ENCODE assay signal across 20 cellular contexts in genomic region chr22:27859336-27859735, GRCh38. TPM values are rescaled to one million over a fixed set of nuclear protein-coding genes. Genes with fewer than 3 reads are reported as not detected.
DNase-seq lines count a peak whose midpoint lies in the region; ATAC-seq, FAIRE-seq and TF ChIP-seq lines count a peak whose summit lies in the region.
"Had no signal": no experiment of that assay in that cellular context is flagged by ENCODE, and none has a peak within 500 bp of the region (broad histone marks: within the 10 kb centered on the region; RNA-seq: fewer than 3 reads in every experiment).

No MANE protein-coding gene starts in this region.

- H3K27me3 ChIP-seq in AG04450 (ENCODE audit: control insufficient read depth, insufficient read depth, low read length) (no peaks in the 10 kb centered on the region), rectal smooth muscle tissue (ENCODE audit: control insufficient read depth, insufficient read depth, low read length) (no peaks in the 10 kb centered on the region)

- POLR2A ChIA-PET in AG04450 (lab: Yijun Ruan, JAX) = interaction anchor here (0.6 kb wide), 1 partner anchor 638 kb away, joined by 6 read pairs; no protein-coding TSS in a partner anchor
- POLR2A ChIA-PET in naive thymus-derived CD8-positive, alpha-beta T cell (lab: Charles Lee) = no interaction called here

- peaks cover 3% of the 10 kb centered on the region for H3K36me3 Mint-ChIP-seq in T-helper 17 cell (ENCODE audit: low read depth)
- peaks cover 12 to 86% (median 36%) of the 10 kb centered on the region in 3 donors for H3K36me3 Mint-ChIP-seq in naive thymus-derived CD8-positive, alpha-beta T cell
- peaks cover 58% of the 10 kb centered on the region for H3K36me3 Mint-ChIP-seq in stimulated activated memory B cell treated with anti-CD40 and anti-IgM and Interleukin-4, amounts not matched to agents 10 μg/mL and 1 μg/mL and 100 μg/mL, for 72 hours

- H3K27ac Mint-ChIP-seq in T-helper 17 cell = peak overlapping the region; percentile 49
- peak overlapping the region in 2 of 10 donors; percentile 31 to 60 for H3K27ac Mint-ChIP-seq in naive thymus-derived CD8-positive, alpha-beta T cell
- no peak overlapping the region for H3K27ac Mint-ChIP-seq in stimulated activated memory B cell treated with anti-CD40 and anti-IgM and Interleukin-4, amounts not matched to agents 10 μg/mL and 1 μg/mL and 100 μg/mL, for 72 hours
- H3K27ac Mint-ChIP-seq: activated CD4-positive, alpha-beta T cell treated with anti-CD3 and anti-CD28 coated beads for 36 hours had no signal

- no peaks in the 10 kb centered on the region for H3K27me3 Mint-ChIP-seq in T-helper 17 cell
- H3K27me3 Mint-ChIP-seq in naive thymus-derived CD8-positive, alpha-beta T cell = no peaks in the 10 kb centered on the region
- no peaks in the 10 kb centered on the region for H3K27me3 Mint-ChIP-seq in stimulated activated memory B cell treated with anti-CD40 and anti-IgM and Interleukin-4, amounts not matched to agents 10 μg/mL and 1 μg/mL and 100 μg/mL, for 72 hours
- H3K27me3 Mint-ChIP-seq: activated CD4-positive, alpha-beta T cell treated with anti-CD3 and anti-CD28 coated beads for 36 hours; naive thymus-derived CD4-positive, alpha-beta T cell had no signal

- no peak overlapping the region for H3K4me3 Mint-ChIP-seq in T-helper 17 cell
- no peak overlapping the region for H3K4me3 Mint-ChIP-seq in naive thymus-derived CD8-positive, alpha-beta T cell
- no peak overlapping the region for H3K4me3 Mint-ChIP-seq in stimulated activated memory B cell treated with anti-CD40 and anti-IgM and Interleukin-4, amounts not matched to agents 10 μg/mL and 1 μg/mL and 100 μg/mL, for 72 hours
- H3K4me3 Mint-ChIP-seq: activated CD4-positive, alpha-beta T cell treated with anti-CD3 and anti-CD28 coated beads for 36 hours; naive thymus-derived CD4-positive, alpha-beta T cell had no signal

- no peak overlapping the region for H3K9ac ChIP-seq in rectal smooth muscle tissue (ENCODE audit: low read length)

- DNase-seq in AG04450 (ENCODE audit: low read depth, low spot score) (no peak), T-helper 17 cell (no peak), GM10266 (ENCODE audit: extremely low spot score) (no peak)
- DNase-seq in naive thymus-derived CD8-positive, alpha-beta T cell = no peak
- DNase-seq in central memory CD4-positive, alpha-beta T cell = no peak
- DNase-seq: activated CD4-positive, alpha-beta T cell treated with anti-CD3 and anti-CD28 coated beads for 36 hours; Calu3; GDM1; hippocampal formation; KBM-7; naive thymus-derived CD4-positive, alpha-beta T cell; NCI-H1092 treated with DMSO at 0.1 percent for 48 hours; NK-92 treated with Interleukin-12 subunit alpha and Interleukin-12 subunit beta, amount 100 ng/mL, for 24 hours; SIG-M5; substantia nigra had no signal

- H3K4me3 ChIP-seq in AG04450 (ENCODE audit: low read depth, low read length) = peak overlapping the region; percentile 28
- H3K4me3 ChIP-seq in rectal smooth muscle tissue (ENCODE audit: low read length) = peak overlapping the region; percentile 4

- TF ChIP-seq CTCF in AG04450 (IDR thresholded peaks at IDR 0.05; ENCODE audit: low read depth, low read length) = no peak
- TF ChIP-seq CTCF in GM10266 (IDR thresholded peaks at IDR 0.05; ENCODE audit: control insufficient read depth, insufficient read depth, low read depth, missing control alignments) = no peak

- CTCF ChIA-PET in AG04450 (lab: Charles Lee) = no interaction called here

- H3K4me1 ChIP-seq in rectal smooth muscle tissue (ENCODE audit: control insufficient read depth, insufficient read depth, low read length) = peaks cover 29% of the 10 kb centered on the region

- H3K9me3 ChIP-seq in AG04450 (ENCODE audit: control insufficient read depth, insufficient read depth, low read length) = no peaks in the 10 kb centered on the region
- no peaks in the 10 kb centered on the region for H3K9me3 ChIP-seq in T-helper 17 cell (ENCODE audit: control insufficient read depth, low read length, poor library complexity, severe bottlenecking)

- H3K4me1 Mint-ChIP-seq in T-helper 17 cell = peaks cover 6% of the 10 kb centered on the region
- H3K4me1 Mint-ChIP-seq in naive thymus-derived CD8-positive, alpha-beta T cell = peaks cover 0 to 7% (median 2%) of the 10 kb centered on the region in 4 donors
- no peaks in the 10 kb centered on the region for H3K4me1 Mint-ChIP-seq in stimulated activated memory B cell treated with anti-CD40 and anti-IgM and Interleukin-4, amounts not matched to agents 10 μg/mL and 1 μg/mL and 100 μg/mL, for 72 hours
- H3K4me1 Mint-ChIP-seq: activated CD4-positive, alpha-beta T cell treated with anti-CD3 and anti-CD28 coated beads for 36 hours had no signal

- peaks cover 8% of the 10 kb centered on the region for H3K36me3 ChIP-seq in rectal smooth muscle tissue (ENCODE audit: control insufficient read depth, insufficient read depth, low read length)

- H3K9me3 Mint-ChIP-seq in naive thymus-derived CD8-positive, alpha-beta T cell = no peaks in the 10 kb centered on the region
- H3K9me3 Mint-ChIP-seq in stimulated activated memory B cell treated with anti-CD40 and anti-IgM and Interleukin-4, amounts not matched to agents 10 μg/mL and 1 μg/mL and 100 μg/mL, for 72 hours = no peaks in the 10 kb centered on the region
- H3K9me3 Mint-ChIP-seq: naive thymus-derived CD4-positive, alpha-beta T cell had no signal

- peak overlapping the region; percentile 85 for H3K27ac ChIP-seq in AG04450 (ENCODE audit: low read depth, low read length)
- peak overlapping the region; percentile 59 for H3K27ac ChIP-seq in rectal smooth muscle tissue (ENCODE audit: low read depth, low read length)
- H3K27ac ChIP-seq: HL-60 had no signal

- no peak for ATAC-seq in T-helper 17 cell
- no peak for ATAC-seq in naive thymus-derived CD8-positive, alpha-beta T cell
- ATAC-seq in stimulated activated memory B cell treated with anti-CD40 and anti-IgM and Interleukin-4, amounts not matched to agents 10 μg/mL and 1 μg/mL and 100 μg/mL, for 72 hours = no peak
- ATAC-seq: activated CD4-positive, alpha-beta T cell treated with anti-CD3 and anti-CD28 coated beads for 36 hours; naive thymus-derived CD4-positive, alpha-beta T cell had no signal

- peak; percentile 55 for FAIRE-seq in islet of Langerhans (lab: Jason Lieb, UNC)
- FAIRE-seq: GM12892 had no signal

RNA-seq across cellular contexts. Expression of gene MN1, which starts 57.8 kb away (rescaled TPM):
- polyA plus RNA-seq in AG04450 (2011; rRNA removed) = 2.7 and 4.4 TPM in 2 replicates
- 11.1 and 14.3 TPM in 2 replicates for polyA minus RNA-seq in AG04450 (2011; rRNA and poly(A)+ RNA removed)
- total RNA-seq in T-helper 17 cell = under 1 TPM; 0.40 to 0.42 TPM
- total RNA-seq in naive thymus-derived CD8-positive, alpha-beta T cell = under 1 TPM; 0.22 to 0.39 TPM
- under 1 TPM in 1 of 3 donors, not detected in 2; 0.10 TPM for polyA plus RNA-seq in naive thymus-derived CD8-positive, alpha-beta T cell
- polyA plus RNA-seq: naive thymus-derived CD4-positive, alpha-beta T cell had no signal

RNA-seq across cellular contexts. Expression of gene PITPNB, which starts 59.7 kb away (rescaled TPM):
- polyA plus RNA-seq in AG04450 (2011; rRNA removed) = 103 and 119 TPM in 2 replicates
- 89.6 and 111 TPM in 2 replicates for polyA minus RNA-seq in AG04450 (2011; rRNA and poly(A)+ RNA removed)
- total RNA-seq in T-helper 17 cell = 10 to 100 TPM; 54.5 to 72.2 TPM
- 10 to 100 TPM; 59.9 to 76.2 TPM for total RNA-seq in naive thymus-derived CD8-positive, alpha-beta T cell
- 10 to 100 TPM; 58.7 to 60.2 (median 59.0) TPM for polyA plus RNA-seq in naive thymus-derived CD8-positive, alpha-beta T cell
